29 cellular contexts compared by ENCODE assay signal in genomic region chr10:2909921-2910320, GRCh38.
"Had no signal": no experiment of that assay in that cellular context is flagged by ENCODE, and none has a peak within 500 bp of the region (broad histone marks: within the 10 kb centered on the region; RNA-seq: fewer than 3 reads in every experiment).

No MANE protein-coding gene starts in this region.

- H3K36me3 ChIP-seq: brain microvascular endothelial cell, esophagus muscularis mucosa, gastrocnemius medialis, heart right ventricle, WERI-Rb-1 had no signal

- DNase-seq: activated B cell treated with CpG ODN at 0.5 μM for 24 hours; activated CD4-positive, alpha-beta T cell treated with anti-CD3 and anti-CD28 coated beads for 48 hours; activated CD4-positive, alpha-beta T cell treated with anti-CD3 and anti-CD28 coated beads, Interleukin-2, amount 50 U/mL, for 1 hour; activated CD4-positive, alpha-beta T cell treated with anti-CD3 and anti-CD28 coated beads, Interleukin-2, amount 50 U/mL, for 48 hours; activated CD8-positive, alpha-beta memory T cell treated with anti-CD3 and anti-CD28 coated beads for 24 hours; activated CD8-positive, alpha-beta T cell treated with anti-CD3 and anti-CD28 coated beads for 36 hours; activated effector memory CD4-positive, alpha-beta T cell treated with Interleukin-2 at 50 U/mL for 16 hours; activated gamma-delta T cell treated with Interleukin-2 at 50 U/mL for 16 hours; activated naive CD4-positive, alpha-beta T cell treated with anti-CD3 and anti-CD28 coated beads, Interleukin-2, amount 50 U/mL, for 16 hours; activated naive CD4-positive, alpha-beta T cell treated with Interleukin-2 at 50 U/mL for 16 hours; activated T-cell treated with anti-CD3 and anti-CD28 coated beads, Interleukin-2, amount 50 U/mL, for 4 hours; amniotic stem cell; anterior cingulate cortex; brain microvascular endothelial cell; cortex of kidney; dermis blood vessel endothelial cell; effector CD4-positive, alpha-beta T cell; effector memory CD8-positive, alpha-beta T cell; erythroblast; foreskin keratinocyte; gastrocnemius medialis; glutamatergic neuron; heart right ventricle; T-helper 17 cell; T1000; WERI-Rb-1 had no signal

- H3K4me1 ChIP-seq: foreskin keratinocyte, gastrocnemius medialis, heart right ventricle had no signal

- H3K9me3 ChIP-seq: esophagus muscularis mucosa, gastrocnemius medialis, heart right ventricle had no signal

- ATAC-seq: activated CD4-positive, CD25-positive, alpha-beta regulatory T cell treated with anti-CD3 and anti-CD28 coated beads, Interleukin-2, amount 50 U/mL, for 24 hours; activated CD8-positive, alpha-beta T cell treated with anti-CD3 and anti-CD28 coated beads for 36 hours; activated T-cell treated with anti-CD3 and anti-CD28 coated beads, Interleukin-2, amount 50 U/mL, for 4 hours; activated T-helper 17 cell treated with anti-CD3 and anti-CD28 coated beads, Interleukin-2, amount 50 U/mL, for 72 hours; effector memory CD8-positive, alpha-beta T cell; foreskin keratinocyte; gastrocnemius medialis; heart right ventricle; T-helper 17 cell had no signal

- H3K27me3 ChIP-seq: brain microvascular endothelial cell, foreskin keratinocyte had no signal

- H3K27ac ChIP-seq: brain microvascular endothelial cell, esophagus muscularis mucosa, foreskin keratinocyte, gastrocnemius medialis, heart right ventricle, WERI-Rb-1 had no signal

- H3K4me3 ChIP-seq: esophagus muscularis mucosa, gastrocnemius medialis, heart right ventricle had no signal
